23 cellular contexts compared by ENCODE assay signal in genomic region chrX:90883479-90883878, GRCh38.
A peak's percentile ranks its signal among the peaks of the same experiment; 100 is the strongest.
DNase-seq lines count a peak whose midpoint lies in the region; TF ChIP-seq lines count a peak whose summit lies in the region.
"Had no signal": no experiment of that assay in that cellular context is flagged by ENCODE, and none has a peak within 500 bp of the region (broad histone marks: within the 10 kb centered on the region; RNA-seq: fewer than 3 reads in every experiment).

No MANE protein-coding gene starts in this region.

- H3K4me1 ChIP-seq in SJCRH30 (no peaks in the 10 kb centered on the region), spleen (no peaks in the 10 kb centered on the region)
- H3K4me1 ChIP-seq: BE2C, BLaER1 had no signal

- peak; percentile 30 to 57 for DNase-seq in SJCRH30
- DNase-seq in iPS-NIHi7 (ENCODE audit: extremely low spot score), result peak; percentile 1
- DNase-seq in spleen, result peak; percentile 29
- DNase-seq in GM13976 (ENCODE audit: low spot score), result no peak
- no peak for DNase-seq in activated naive CD8-positive, alpha-beta T cell treated with anti-CD3 and anti-CD28 coated beads for 36 hours
- DNase-seq: 8988T; ACHN; BE2C; C1 segment of cervical spinal cord; CD4-positive, alpha-beta memory T cell; CD4-positive, CD25-positive, alpha-beta regulatory T cell; CD8-positive, alpha-beta memory T cell; COR-L47; DMS 273 treated with DMSO at 0.1 percent for 48 hours; DMS153; DMS53; DMS79; DND-41; EL; GDM1 had no signal

- intact Hi-C loops in spleen (cut with DNase I; ENCODE audit: low total_unique reads), result no loop called here

- no peaks in the 10 kb centered on the region for H3K36me3 ChIP-seq in SJCRH30
- no peaks in the 10 kb centered on the region for H3K36me3 ChIP-seq in spleen
- H3K36me3 ChIP-seq: BE2C, BLaER1 had no signal

- no peak for TF ChIP-seq POLR2A in spleen (IDR thresholded peaks at IDR 0.05)

- WGBS in spleen, 5 donors, result 78 to 100% (median 85%) methylated on average over 4 of the region's 4 CpGs

- no peak for TF ChIP-seq CTCF in spleen (IDR thresholded peaks at IDR 0.05 in 8 of 11, conservative IDR thresholded peaks at IDR 0.05 in 3 of 11)
- TF ChIP-seq CTCF in GM13976 (IDR thresholded peaks at IDR 0.05; ENCODE audit: borderline replicate concordance, control extremely low read depth, extremely low read depth, insufficient read depth, missing control alignments), result no peak

- H3K27me3 Mint-ChIP-seq in activated naive CD8-positive, alpha-beta T cell treated with anti-CD3 and anti-CD28 coated beads for 36 hours, result no peaks in the 10 kb centered on the region
- H3K27me3 Mint-ChIP-seq: CD4-positive, alpha-beta memory T cell; CD4-positive, CD25-positive, alpha-beta regulatory T cell; CD8-positive, alpha-beta memory T cell had no signal

- in situ Hi-C loops in GM13976 (cut with MboI; ENCODE audit: low sequenced_read_pairs, unreplicated experiment), result no loop called here

- H3K9me3 Mint-ChIP-seq in activated naive CD8-positive, alpha-beta T cell treated with anti-CD3 and anti-CD28 coated beads for 36 hours, result no peaks in the 10 kb centered on the region

- H3K4me1 Mint-ChIP-seq in activated naive CD8-positive, alpha-beta T cell treated with anti-CD3 and anti-CD28 coated beads for 36 hours, result no peaks in the 10 kb centered on the region
- H3K4me1 Mint-ChIP-seq: CD14-positive monocyte; CD4-positive, alpha-beta memory T cell; CD4-positive, CD25-positive, alpha-beta regulatory T cell; CD8-positive, alpha-beta memory T cell had no signal

- no peaks in the 10 kb centered on the region for H3K27me3 ChIP-seq in SJCRH30
- H3K27me3 ChIP-seq in spleen (replicated peaks in 1 of 7), result no peaks in the 10 kb centered on the region
- H3K27me3 ChIP-seq: BE2C had no signal

- H3K4me3 ChIP-seq in SJCRH30 (no peak overlapping the region), spleen (no peak overlapping the region)
- H3K4me3 ChIP-seq: BLaER1, GM12878 had no signal

- H3K36me3 Mint-ChIP-seq in activated naive CD8-positive, alpha-beta T cell treated with anti-CD3 and anti-CD28 coated beads for 36 hours, result no peaks in the 10 kb centered on the region
- H3K36me3 Mint-ChIP-seq: CD14-positive monocyte; CD4-positive, alpha-beta memory T cell; CD4-positive, CD25-positive, alpha-beta regulatory T cell; CD8-positive, alpha-beta memory T cell had no signal

- H3K4me3 Mint-ChIP-seq in activated naive CD8-positive, alpha-beta T cell treated with anti-CD3 and anti-CD28 coated beads for 36 hours, result no peak overlapping the region
- H3K4me3 Mint-ChIP-seq: CD14-positive monocyte; CD4-positive, alpha-beta memory T cell; CD4-positive, CD25-positive, alpha-beta regulatory T cell; CD8-positive, alpha-beta memory T cell had no signal

- H3K9me3 ChIP-seq in SJCRH30 (replicated peaks) (no peaks in the 10 kb centered on the region), spleen (peaks cover 0 to under 1% (median 0%) of the 10 kb centered on the region in 8 donors)
- H3K9me3 ChIP-seq: BE2C, BLaER1 had no signal

- no peak overlapping the region for H3K27ac Mint-ChIP-seq in activated naive CD8-positive, alpha-beta T cell treated with anti-CD3 and anti-CD28 coated beads for 36 hours
- H3K27ac Mint-ChIP-seq: CD14-positive monocyte; CD4-positive, alpha-beta memory T cell; CD4-positive, CD25-positive, alpha-beta regulatory T cell; CD8-positive, alpha-beta memory T cell had no signal

- H3K27ac ChIP-seq in SJCRH30, result no peak overlapping the region
- no peak overlapping the region for H3K27ac ChIP-seq in spleen
- H3K27ac ChIP-seq: BLaER1 had no signal

Comparison
In these comparisons a context has a peak if more than half of its experiments do, and no peak if none do; other contexts are left out.
1. DNase-seq: peak in SJCRH30 (2 of 2), iPS-NIHi7 (single experiment) and spleen (single experiment); none in GM13976 (single experiment) and activated naive CD8-positive, alpha-beta T cell treated with anti-CD3 and anti-CD28 coated beads for 36 hours (single experiment).